Comparison of ENCODE assay signal across 1 cellular context in the genomic region with DNA sequence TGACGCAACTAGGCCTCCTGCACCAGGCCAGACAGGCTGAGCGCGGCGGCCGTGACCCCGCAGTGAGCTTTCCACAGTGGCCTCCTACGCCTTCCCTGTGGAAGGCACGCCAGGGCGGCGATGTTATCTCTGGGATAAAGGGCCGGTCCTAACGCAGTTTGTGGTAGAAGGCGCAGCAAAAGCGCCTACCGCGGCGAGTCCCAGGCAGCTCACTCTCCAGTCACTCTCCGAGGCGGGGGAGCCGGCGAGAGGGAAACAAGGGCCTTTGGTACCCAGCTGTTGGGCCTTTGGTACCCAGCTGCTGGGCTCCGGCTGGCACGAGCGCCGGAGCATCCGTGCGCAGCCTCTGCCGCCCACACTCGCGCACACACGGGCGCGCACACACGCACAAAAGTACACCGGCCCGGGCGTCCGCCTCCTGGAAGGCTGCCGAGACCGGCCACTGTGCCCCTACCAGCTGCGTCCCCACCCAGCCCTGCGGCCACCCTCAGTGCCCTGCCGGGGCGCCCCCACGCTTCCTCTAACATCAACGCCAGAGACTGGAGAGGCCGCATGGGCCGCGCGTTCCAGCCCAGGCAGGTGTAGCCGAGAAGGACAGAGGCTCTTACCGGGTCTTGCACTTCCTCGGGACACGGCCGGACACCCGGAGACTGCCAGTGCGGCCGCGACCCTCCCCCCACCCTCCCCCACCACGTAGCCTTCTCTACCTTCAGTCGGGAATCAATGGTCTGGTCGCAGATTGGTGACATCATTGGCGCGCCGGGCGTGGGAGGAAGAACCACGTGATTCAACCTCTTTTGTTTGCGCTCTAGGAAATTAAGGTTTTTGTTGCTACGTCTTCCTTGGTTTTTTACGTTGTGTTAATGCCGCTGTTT.
TF ChIP-seq lines count a peak whose summit lies in the region.

No MANE protein-coding gene starts in this region.

TF ChIP-seq in HCT116, 20 proteins besides CTCF, POLR2A, EP300 and RAD21 (continued from another document):
- TF ChIP-seq, protein P1, sequence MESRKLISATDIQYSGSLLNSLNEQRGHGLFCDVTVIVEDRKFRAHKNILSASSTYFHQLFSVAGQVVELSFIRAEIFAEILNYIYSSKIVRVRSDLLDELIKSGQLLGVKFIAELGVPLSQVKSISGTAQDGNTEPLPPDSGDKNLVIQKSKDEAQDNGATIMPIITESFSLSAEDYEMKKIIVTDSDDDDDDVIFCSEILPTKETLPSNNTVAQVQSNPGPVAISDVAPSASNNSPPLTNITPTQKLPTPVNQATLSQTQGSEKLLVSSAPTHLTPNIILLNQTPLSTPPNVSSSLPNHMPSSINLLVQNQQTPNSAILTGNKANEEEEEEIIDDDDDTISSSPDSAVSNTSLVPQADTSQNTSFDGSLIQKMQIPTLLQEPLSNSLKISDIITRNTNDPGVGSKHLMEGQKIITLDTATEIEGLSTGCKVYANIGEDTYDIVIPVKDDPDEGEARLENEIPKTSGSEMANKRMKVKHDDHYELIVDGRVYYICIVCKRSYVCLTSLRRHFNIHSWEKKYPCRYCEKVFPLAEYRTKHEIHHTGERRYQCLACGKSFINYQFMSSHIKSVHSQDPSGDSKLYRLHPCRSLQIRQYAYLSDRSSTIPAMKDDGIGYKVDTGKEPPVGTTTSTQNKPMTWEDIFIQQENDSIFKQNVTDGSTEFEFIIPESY (IDR thresholded peaks at IDR 0.05; ENCODE audit: extremely low read depth, insufficient replicate concordance, low read length) = peak; percentile 12
- TF ChIP-seq POLR2AphosphoS5 (IDR thresholded peaks at IDR 0.05; ENCODE audit: low read depth, low read length) = peak; percentile 80
- no peak for TF ChIP-seq EZH2 (IDR thresholded peaks at IDR 0.05)
- peak; percentile 47 for TF ChIP-seq TCF7L2 (IDR thresholded peaks at IDR 0.05; ENCODE audit: borderline replicate concordance, extremely low read depth, insufficient read depth, insufficient read length)
- TF ChIP-seq, protein P2, sequence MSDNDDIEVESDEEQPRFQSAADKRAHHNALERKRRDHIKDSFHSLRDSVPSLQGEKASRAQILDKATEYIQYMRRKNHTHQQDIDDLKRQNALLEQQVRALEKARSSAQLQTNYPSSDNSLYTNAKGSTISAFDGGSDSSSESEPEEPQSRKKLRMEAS (IDR thresholded peaks at IDR 0.05) = peak; percentile 96
- peak; percentile 49 for TF ChIP-seq YY1 (IDR thresholded peaks at IDR 0.05; ENCODE audit: extremely low read depth, insufficient replicate concordance, low read depth, low read length)
- TF ChIP-seq ELF1 (IDR thresholded peaks at IDR 0.05; ENCODE audit: borderline replicate concordance, low read depth) = no peak; the same call in 1 of the 2 replicates
- TF ChIP-seq ZFX (IDR thresholded peaks at IDR 0.05) = peak; percentile 60
- no peak for TF ChIP-seq CEBPB (IDR thresholded peaks at IDR 0.05; ENCODE audit: low read depth)
- TF ChIP-seq, protein P3, sequence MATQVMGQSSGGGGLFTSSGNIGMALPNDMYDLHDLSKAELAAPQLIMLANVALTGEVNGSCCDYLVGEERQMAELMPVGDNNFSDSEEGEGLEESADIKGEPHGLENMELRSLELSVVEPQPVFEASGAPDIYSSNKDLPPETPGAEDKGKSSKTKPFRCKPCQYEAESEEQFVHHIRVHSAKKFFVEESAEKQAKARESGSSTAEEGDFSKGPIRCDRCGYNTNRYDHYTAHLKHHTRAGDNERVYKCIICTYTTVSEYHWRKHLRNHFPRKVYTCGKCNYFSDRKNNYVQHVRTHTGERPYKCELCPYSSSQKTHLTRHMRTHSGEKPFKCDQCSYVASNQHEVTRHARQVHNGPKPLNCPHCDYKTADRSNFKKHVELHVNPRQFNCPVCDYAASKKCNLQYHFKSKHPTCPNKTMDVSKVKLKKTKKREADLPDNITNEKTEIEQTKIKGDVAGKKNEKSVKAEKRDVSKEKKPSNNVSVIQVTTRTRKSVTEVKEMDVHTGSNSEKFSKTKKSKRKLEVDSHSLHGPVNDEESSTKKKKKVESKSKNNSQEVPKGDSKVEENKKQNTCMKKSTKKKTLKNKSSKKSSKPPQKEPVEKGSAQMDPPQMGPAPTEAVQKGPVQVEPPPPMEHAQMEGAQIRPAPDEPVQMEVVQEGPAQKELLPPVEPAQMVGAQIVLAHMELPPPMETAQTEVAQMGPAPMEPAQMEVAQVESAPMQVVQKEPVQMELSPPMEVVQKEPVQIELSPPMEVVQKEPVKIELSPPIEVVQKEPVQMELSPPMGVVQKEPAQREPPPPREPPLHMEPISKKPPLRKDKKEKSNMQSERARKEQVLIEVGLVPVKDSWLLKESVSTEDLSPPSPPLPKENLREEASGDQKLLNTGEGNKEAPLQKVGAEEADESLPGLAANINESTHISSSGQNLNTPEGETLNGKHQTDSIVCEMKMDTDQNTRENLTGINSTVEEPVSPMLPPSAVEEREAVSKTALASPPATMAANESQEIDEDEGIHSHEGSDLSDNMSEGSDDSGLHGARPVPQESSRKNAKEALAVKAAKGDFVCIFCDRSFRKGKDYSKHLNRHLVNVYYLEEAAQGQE (IDR thresholded peaks at IDR 0.05; ENCODE audit: low read depth) = no peak
- TF ChIP-seq ZNF274 (IDR thresholded peaks at IDR 0.05; ENCODE audit: low read depth, low read length) = no peak
- no peak for TF ChIP-seq SP1 (IDR thresholded peaks at IDR 0.05; ENCODE audit: low read depth)
- TF ChIP-seq JUND (IDR thresholded peaks at IDR 0.05) = no peak
